Comparison of ENCODE assay signal across 16 cellular contexts in genomic region chr6:47275640-47276039, GRCh38. TPM values are rescaled to one million over a fixed set of nuclear protein-coding genes. Genes with fewer than 3 reads are reported as not detected.
DNase-seq lines count a peak whose midpoint lies in the region; ATAC-seq, FAIRE-seq and TF ChIP-seq lines count a peak whose summit lies in the region.
"Had no signal": no experiment of that assay in that cellular context is flagged by ENCODE, and none has a peak within 500 bp of the region (broad histone marks: within the 10 kb centered on the region; RNA-seq: fewer than 3 reads in every experiment).

No MANE protein-coding gene starts in this region.

- ATAC-seq in HepG2, result peak; percentile 23; the same call in 1 of the 3 replicates
- no peak for ATAC-seq in right lobe of liver
- ATAC-seq: HCT116 had no signal

- H3K27ac ChIP-seq in HepG2 (ENCODE audit: extremely low read length, insufficient read depth, low read length), result no peak overlapping the region
- H3K27ac ChIP-seq in right lobe of liver, result no peak overlapping the region
- H3K27ac ChIP-seq in dorsolateral prefrontal cortex, result peak overlapping the region in 52 of 59 donors; percentile 6 to 85 (median 64)
- H3K27ac ChIP-seq in substantia nigra (ENCODE audit: low read depth, low read length, poor library complexity, severe bottlenecking), result no peak overlapping the region
- H3K27ac ChIP-seq: GM23248, KMS-11 had no signal

- CTCF ChIA-PET in HepG2 (lab: Yijun Ruan, JAX; ENCODE audit: low intra/inter-chr PET ratio, low total read pairs), result no interaction called here

- peaks cover 64% of the 10 kb centered on the region for H3K36me3 Mint-ChIP-seq in nephron progenitor cell (ENCODE audit: low read depth)

- H3K27me3 ChIP-seq in HepG2 (ENCODE audit: control insufficient read depth in 1 of 2, insufficient read depth in 2 of 2, low read length in 2 of 2), result no peaks in the 10 kb centered on the region
- no peaks in the 10 kb centered on the region for H3K27me3 ChIP-seq in right lobe of liver
- H3K27me3 ChIP-seq in dorsolateral prefrontal cortex, result no peaks in the 10 kb centered on the region

- WGBS in HepG2 (ENCODE audit: low lambda C conversion rate), result 96% methylated on average over 2 of the region's 2 CpGs
- WGBS in right lobe of liver (ENCODE audit: insufficient coverage, low coverage, low lambda C conversion rate, missing lambda C conversion rate), result 71% methylated on average over 2 of the region's 2 CpGs

- DNase-seq in HepG2 (ENCODE audit: low spot score) (no peak), right lobe of liver (no peak), dorsolateral prefrontal cortex (no peak), nephron progenitor cell (no peak), substantia nigra (lab: John Stamatoyannopoulos, UW) (no peak), GM12892 (ENCODE audit: insufficient read length) (no peak), NOMO-1 treated with DMSO at 0.1 percent for 48 hours (lab: John Stamatoyannopoulos, UW; ENCODE audit: unreplicated experiment) (no peak)
- DNase-seq: C1 segment of cervical spinal cord; CD4-positive, alpha-beta T cell; DND-41; GDM1; GM23248 had no signal

- H2AFZ ChIP-seq in HepG2 (ENCODE audit: low read length), result no peak overlapping the region
- H2AFZ ChIP-seq: GM23248 had no signal

- peaks cover 10% of the 10 kb centered on the region for H4K20me1 ChIP-seq in HepG2 (ENCODE audit: insufficient read depth, low read length)

- no TSS peak for BruUV-seq in HepG2 (replicated peaks; lab: Mats Ljungman, UMichigan)

- intact Hi-C loops in HepG2 (cut with micrococcal nuclease; ENCODE audit: unreplicated experiment) (no loop called here), right lobe of liver (cut with DNase I) (no loop called here), dorsolateral prefrontal cortex (cut with DNase I) (no loop called here)

- no peak for TF ChIP-seq RAD21 in HepG2 (CRISPR knock-in tag; IDR thresholded peaks at IDR 0.05)

- H3K9me3 ChIP-seq in HepG2 (ENCODE audit: low read length) (no peaks in the 10 kb centered on the region), right lobe of liver (no peaks in the 10 kb centered on the region)

- no peak overlapping the region for H3K4me3 Mint-ChIP-seq in nephron progenitor cell
- H3K4me3 Mint-ChIP-seq: B cell; CD4-positive, alpha-beta T cell had no signal

- peaks cover 26 to 52% of the 10 kb centered on the region in 2 experiments for H3K36me3 ChIP-seq in HepG2 (replicated peaks in 1 of 2; ENCODE audit: control insufficient read depth in 1 of 2, insufficient read depth in 2 of 2, low read length in 2 of 2)
- no peaks in the 10 kb centered on the region for H3K36me3 ChIP-seq in right lobe of liver

- TF ChIP-seq EP300 in HepG2 (IDR thresholded peaks at IDR 0.05; ENCODE audit: low read depth in 2 of 2, low read length in 2 of 2), result no peak
- TF ChIP-seq EP300 in HepG2 (CRISPR knock-in tag; IDR thresholded peaks at IDR 0.05; ENCODE audit: borderline replicate concordance), result no peak

- TF ChIP-seq POLR2A in HepG2 (IDR thresholded peaks at IDR 0.05; ENCODE audit: insufficient read depth in 1 of 2, low read depth in 2 of 2, low read length in 2 of 2) (no peak), right lobe of liver (IDR thresholded peaks at IDR 0.05) (no peak), GM12892 (IDR thresholded peaks at IDR 0.05; ENCODE audit: low read depth, low read length) (no peak)

- POLR2A ChIA-PET in HepG2 (lab: Yijun Ruan, JAX), result no interaction called here

- H3K9me3 Mint-ChIP-seq in nephron progenitor cell, result peaks cover 54% of the 10 kb centered on the region
- H3K9me3 Mint-ChIP-seq: CD4-positive, alpha-beta T cell had no signal

- H3K4me3 ChIP-seq in HepG2 (replicated peaks in 1 of 3; ENCODE audit: insufficient read depth in 1 of 3, low read depth in 2 of 3, low read length in 3 of 3) (no peak overlapping the region), right lobe of liver (no peak overlapping the region), dorsolateral prefrontal cortex (no peak overlapping the region)
- H3K4me3 ChIP-seq: GM23248 had no signal

- no peaks in the 10 kb centered on the region for H3K27me3 Mint-ChIP-seq in nephron progenitor cell (ENCODE audit: low read depth, poor library complexity)
- H3K27me3 Mint-ChIP-seq: B cell; CD4-positive, alpha-beta T cell had no signal

- H3K79me2 ChIP-seq in HepG2 (ENCODE audit: insufficient read depth, low read length), result peaks cover 60% of the 10 kb centered on the region

- H3K27ac Mint-ChIP-seq in nephron progenitor cell, result peak overlapping the region; percentile 22
- H3K27ac Mint-ChIP-seq: B cell; CD4-positive, alpha-beta T cell had no signal

- no peak overlapping the region for H3K4me2 ChIP-seq in HepG2 (ENCODE audit: low read depth, low read length)
- H3K4me2 ChIP-seq: KMS-11 had no signal

- TF ChIP-seq CTCF in HepG2 (CRISPR knock-in tag; IDR thresholded peaks at IDR 0.05), result no peak
- TF ChIP-seq CTCF in right lobe of liver (IDR thresholded peaks at IDR 0.05), result no peak
- TF ChIP-seq CTCF in dorsolateral prefrontal cortex (IDR thresholded peaks at IDR 0.05 in 54 of 56, conservative IDR thresholded peaks at IDR 0.05 in 2 of 56; ENCODE audit: low read depth in 1 of 56, partially characterized antibody in 56 of 56), result no peak
- TF ChIP-seq CTCF in nephron progenitor cell (IDR thresholded peaks at IDR 0.05), result no peak

- H3K9ac ChIP-seq in HepG2 (ENCODE audit: insufficient read depth, low read depth, low read length), result no peak overlapping the region
- H3K9ac ChIP-seq: GM23248, KMS-11 had no signal

- FAIRE-seq in HepG2 (lab: Jason Lieb, UNC) (no peak), GM12892 (lab: Jason Lieb, UNC) (no peak)
- FAIRE-seq: H54 had no signal

- H3K4me1 ChIP-seq in HepG2 (ENCODE audit: insufficient read depth, low read length) (peaks cover 40% of the 10 kb centered on the region), right lobe of liver (peaks cover 0 to 5% (median 0%) of the 10 kb centered on the region in 4 donors)

- in situ Hi-C loops in HepG2 (cut with HindIII; ENCODE audit: extremely low pct_ligation_motif_present, low pct_unique_long_range_greater_than_20kb), result no loop called here

- peaks cover 36% of the 10 kb centered on the region for H3K4me1 Mint-ChIP-seq in nephron progenitor cell
- H3K4me1 Mint-ChIP-seq: B cell had no signal

TF ChIP-seq in HepG2, 621 proteins besides CTCF, POLR2A, EP300 and RAD21:
- TF ChIP-seq ZSCAN22 (CRISPR knock-in tag; IDR thresholded peaks at IDR 0.05), result 0 out of 2 replicates have a peak, but pooled peaks have one; percentile 84
- no peak for TF ChIP-seq SATB2 (CRISPR knock-in tag; IDR thresholded peaks at IDR 0.05)
- TF ChIP-seq RBM22 (optimal IDR thresholded peaks at IDR 0.05; ENCODE audit: low read length), result peak; percentile 81
- TF ChIP-seq ZMAT5 (CRISPR knock-in tag; IDR thresholded peaks at IDR 0.05; ENCODE audit: borderline replicate concordance, low read depth), result no peak
TF ChIP-seq in HepG2: peak in this region for 2.

RNA-seq across cellular contexts. Expression of gene TNFRSF21, which starts 34.1 kb away (rescaled TPM):
- 35.4 and 46.3 TPM in 2 replicates for total RNA-seq in HepG2 (2016; rRNA removed; fragmentation: Illumina TruSeq; extraction: Trizol)
- 64.4 and 66.8 TPM in 2 replicates for total RNA-seq in HepG2 (2016; cell fraction: cytosol; rRNA removed; fragmentation: Illumina TruSeq; extraction: Trizol; ENCODE audit: low read depth)
- total RNA-seq in HepG2 (2016; cell fraction: insoluble cytoplasmic fraction; rRNA removed; fragmentation: Illumina TruSeq; extraction: Trizol), result 32.9 and 45.1 TPM in 2 replicates
- 83.9 and 85.3 TPM in 2 replicates for total RNA-seq in HepG2 (2016; cell fraction: membrane; rRNA removed; fragmentation: Illumina TruSeq; extraction: Trizol)
- 42.5 and 44.5 TPM in 2 replicates for total RNA-seq in HepG2 (2016; cell fraction: nucleus; rRNA removed; fragmentation: Illumina TruSeq; extraction: Trizol)
- polyA plus RNA-seq in HepG2 (2011; rRNA removed), result 24.8 and 27.5 TPM in 2 replicates
- 28.3 and 32.5 TPM in 2 replicates for polyA plus RNA-seq in HepG2 (2011; cell fraction: cytosol; rRNA removed)
- 26.7 and 28.4 TPM in 2 replicates for polyA plus RNA-seq in HepG2 (2011; cell fraction: nucleus; rRNA removed)
- polyA plus RNA-seq in HepG2 (2012), result 29.4 and 72.1 TPM in 2 replicates
- 7.7 and 9.6 TPM in 2 replicates for polyA plus RNA-seq in HepG2 (2016; cell fraction: cytosol; fragmentation: Illumina TruSeq; extraction: Trizol; ENCODE audit: low read depth)
- 42.9 and 49.8 TPM in 2 replicates for polyA plus RNA-seq in HepG2 (2016; cell fraction: insoluble cytoplasmic fraction; fragmentation: Illumina TruSeq; extraction: Trizol; ENCODE audit: low read depth)
- polyA plus RNA-seq in HepG2 (2016; cell fraction: membrane; fragmentation: Illumina TruSeq; extraction: Trizol; ENCODE audit: low read depth), result 32.5 and 38.1 TPM in 2 replicates
- 56.9 and 64.9 TPM in 2 replicates for polyA plus RNA-seq in HepG2 (2016; cell fraction: nucleus; fragmentation: Illumina TruSeq; extraction: Trizol; ENCODE audit: insufficient read depth, low read depth)
- polyA minus RNA-seq in HepG2 (2011; rRNA and poly(A)+ RNA removed; ENCODE audit: low replicate concordance), result 26.7 and 80.6 TPM in 2 replicates
- polyA minus RNA-seq in HepG2 (2011; cell fraction: cytosol; rRNA and poly(A)+ RNA removed), result 40.3 and 44.4 TPM in 2 replicates
- 66.8 and 71.1 TPM in 2 replicates for polyA minus RNA-seq in HepG2 (2011; cell fraction: nucleus; rRNA and poly(A)+ RNA removed)
- total RNA-seq in right lobe of liver, result 1 to 10 TPM; 1.9 to 7.9 (median 5.3) TPM
- 10 to 100 TPM; 35.8 to 77.3 (median 56.1) TPM for total RNA-seq in dorsolateral prefrontal cortex
- 0.40 TPM for polyA plus RNA-seq in GM12892 (2012; ENCODE audit: missing spikeins)

Comparison
In these comparisons a context has a peak if more than half of its experiments do, and no peak if none do; other contexts are left out.
1. H3K27ac ChIP-seq: peak in dorsolateral prefrontal cortex (52 of 59); none in HepG2 (single experiment), right lobe of liver (0 of 3) and substantia nigra (single experiment).